In the genomic region with DNA sequence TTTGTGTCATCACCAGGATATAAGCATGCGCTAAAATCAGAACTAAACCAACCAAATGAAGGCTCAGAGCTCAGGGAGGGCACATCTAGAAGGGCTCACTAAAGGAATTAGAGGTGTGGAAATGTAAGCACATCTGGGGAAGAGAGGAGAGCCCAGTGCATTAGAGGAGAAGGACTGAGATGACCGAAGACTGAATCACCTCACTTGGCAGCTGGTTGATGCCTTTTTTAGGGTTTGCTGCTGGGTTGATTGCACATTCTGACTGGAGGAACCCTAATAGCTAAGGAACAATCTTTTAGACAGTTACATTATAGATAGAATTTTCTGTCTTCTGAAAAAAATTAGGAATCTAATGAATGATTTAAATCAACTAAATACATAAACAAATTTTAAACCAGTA, we compare ENCODE assay signal across 31 cellular contexts. TPM values are rescaled to one million over a fixed set of nuclear protein-coding genes. Genes with fewer than 3 reads are reported as not detected.
"Had no signal": no experiment of that assay in that cellular context is flagged by ENCODE, and none has a peak within 500 bp of the region (broad histone marks: within the 10 kb centered on the region; RNA-seq: fewer than 3 reads in every experiment).

No MANE protein-coding gene starts in this region.

- H3K9me3 Mint-ChIP-seq: activated CD4-positive, alpha-beta T cell treated with anti-CD3 and anti-CD28 coated beads, Interleukin-2, amount 10 ng/mL, durations not matched to agents 7 days and 5 days; activated CD8-positive, alpha-beta T cell treated with anti-CD3 and anti-CD28 coated beads for 36 hours; activated naive CD4-positive, alpha-beta T cell treated with anti-CD3 and anti-CD28 coated beads, Interleukin-2, amount 50 U/mL, for 72 hours; natural killer cell treated with Interleukin-12 subunit alpha and Interleukin-12 subunit beta and Interleukin-15 and Interleukin-18, amount 100 ng/mL, for 72 hours had no signal

- H3K27me3 ChIP-seq: cardiac muscle cell, colonic mucosa, right atrium auricular region, spleen, tibial nerve had no signal

- H3K27ac Mint-ChIP-seq: activated CD4-positive, alpha-beta T cell treated with anti-CD3 and anti-CD28 coated beads, Interleukin-2, amount 10 ng/mL, durations not matched to agents 7 days and 5 days; activated CD8-positive, alpha-beta T cell treated with anti-CD3 and anti-CD28 coated beads for 36 hours; activated naive CD4-positive, alpha-beta T cell treated with anti-CD3 and anti-CD28 coated beads, Interleukin-2, amount 50 U/mL, for 72 hours; natural killer cell treated with Interleukin-12 subunit alpha and Interleukin-12 subunit beta and Interleukin-15 and Interleukin-18, amount 100 ng/mL, for 72 hours had no signal

- H3K27ac ChIP-seq: cardiac muscle cell, colonic mucosa, lower lobe of right lung, right atrium auricular region, spleen, tibial nerve, VCaP had no signal

- H3K36me3 Mint-ChIP-seq: activated naive CD4-positive, alpha-beta T cell treated with anti-CD3 and anti-CD28 coated beads, Interleukin-2, amount 50 U/mL, for 72 hours; natural killer cell treated with Interleukin-12 subunit alpha and Interleukin-12 subunit beta and Interleukin-15 and Interleukin-18, amount 100 ng/mL, for 72 hours had no signal

- H3K9me3 ChIP-seq: colonic mucosa, lower lobe of right lung, right atrium auricular region, spleen, tibial nerve had no signal

- H3K36me3 ChIP-seq: cardiac muscle cell, colonic mucosa, lower lobe of right lung, right atrium auricular region, spleen, tibial nerve had no signal

- DNase-seq: activated CD4-positive, alpha-beta T cell treated with anti-CD3 and anti-CD28 coated beads, Interleukin-2, amount 10 ng/mL, durations not matched to agents 7 days and 5 days; activated CD4-positive, CD25-positive, alpha-beta regulatory T cell treated with anti-CD3 and anti-CD28 coated beads, Interleukin-2, amount 50 U/mL, for 72 hours; activated CD8-positive, alpha-beta T cell treated with anti-CD3 and anti-CD28 coated beads for 36 hours; activated naive CD4-positive, alpha-beta T cell; activated T-cell treated with anti-CD3 and anti-CD28 coated beads, Interleukin-2, amount 50 U/mL, for 48 hours; cerebellar nuclear complex; colonic mucosa; effector CD8-positive, alpha-beta T cell; head of caudate nucleus; hippocampal formation; kidney glomerular epithelial cell; lower lobe of right lung; mesendoderm; spleen; stimulated activated naive CD4-positive, alpha-beta T cell had no signal

- H3K4me3 ChIP-seq: cardiac muscle cell, colonic mucosa, lower lobe of right lung, right atrium auricular region, spleen, tibial nerve had no signal

- H3K4me3 Mint-ChIP-seq: activated CD4-positive, alpha-beta T cell treated with anti-CD3 and anti-CD28 coated beads, Interleukin-2, amount 10 ng/mL, durations not matched to agents 7 days and 5 days; activated CD8-positive, alpha-beta T cell treated with anti-CD3 and anti-CD28 coated beads for 36 hours; natural killer cell treated with Interleukin-12 subunit alpha and Interleukin-12 subunit beta and Interleukin-15 and Interleukin-18, amount 100 ng/mL, for 72 hours had no signal

- H3K4me1 ChIP-seq: colonic mucosa, lower lobe of right lung, right atrium auricular region, spleen, tibial nerve had no signal

- H3K4me1 Mint-ChIP-seq: activated CD4-positive, alpha-beta T cell treated with anti-CD3 and anti-CD28 coated beads, Interleukin-2, amount 10 ng/mL, durations not matched to agents 7 days and 5 days had no signal

RNA-seq across cellular contexts. Expression of gene IFNA21, which starts 8.2 kb away (rescaled TPM):
- total RNA-seq: activated CD4-positive, alpha-beta T cell treated with anti-CD3 and anti-CD28 coated beads, Interleukin-2, amount 10 ng/mL, durations not matched to agents 7 days and 5 days; activated CD8-positive, alpha-beta T cell treated with anti-CD3 and anti-CD28 coated beads for 36 hours; activated naive CD4-positive, alpha-beta T cell treated with anti-CD3 and anti-CD28 coated beads, Interleukin-2, amount 50 U/mL, for 72 hours; cardiac muscle cell; colonic mucosa; dermis microvascular lymphatic vessel endothelial cell; epithelial cell of proximal tubule; fibroblast of villous mesenchyme; left lobe of liver; lower lobe of right lung; mononuclear cell; natural killer cell treated with Interleukin-12 subunit alpha and Interleukin-12 subunit beta and Interleukin-15 and Interleukin-18, amount 100 ng/mL, for 72 hours; omental fat pad; pulmonary artery endothelial cell; right atrium auricular region; spleen; T-helper 1 cell treated with Interleukin-12 subunit alpha and Interleukin-12 subunit beta and Interleukin-4 antibody, amounts not matched to agents 30 ng/mL and 1 ng/mL, for 36 hours; temporal lobe; tibial nerve; urinary bladder had no signal
- polyA plus RNA-seq: cardiac muscle cell, spleen, urinary bladder had no signal

RNA-seq across cellular contexts. Expression of gene IFNA4, which starts 12.7 kb away (rescaled TPM):
- total RNA-seq: activated CD4-positive, alpha-beta T cell treated with anti-CD3 and anti-CD28 coated beads, Interleukin-2, amount 10 ng/mL, durations not matched to agents 7 days and 5 days; activated CD8-positive, alpha-beta T cell treated with anti-CD3 and anti-CD28 coated beads for 36 hours; activated naive CD4-positive, alpha-beta T cell treated with anti-CD3 and anti-CD28 coated beads, Interleukin-2, amount 50 U/mL, for 72 hours; cardiac muscle cell; colonic mucosa; dermis microvascular lymphatic vessel endothelial cell; epithelial cell of proximal tubule; fibroblast of villous mesenchyme; left lobe of liver; lower lobe of right lung; mononuclear cell; natural killer cell treated with Interleukin-12 subunit alpha and Interleukin-12 subunit beta and Interleukin-15 and Interleukin-18, amount 100 ng/mL, for 72 hours; omental fat pad; pulmonary artery endothelial cell; right atrium auricular region; spleen; T-helper 1 cell treated with Interleukin-12 subunit alpha and Interleukin-12 subunit beta and Interleukin-4 antibody, amounts not matched to agents 30 ng/mL and 1 ng/mL, for 36 hours; temporal lobe; tibial nerve; urinary bladder had no signal
- polyA plus RNA-seq: cardiac muscle cell, spleen, urinary bladder had no signal

RNA-seq across cellular contexts. Expression of gene IFNA7, which starts 27.3 kb away (rescaled TPM):
- total RNA-seq: activated CD4-positive, alpha-beta T cell treated with anti-CD3 and anti-CD28 coated beads, Interleukin-2, amount 10 ng/mL, durations not matched to agents 7 days and 5 days; activated CD8-positive, alpha-beta T cell treated with anti-CD3 and anti-CD28 coated beads for 36 hours; activated naive CD4-positive, alpha-beta T cell treated with anti-CD3 and anti-CD28 coated beads, Interleukin-2, amount 50 U/mL, for 72 hours; cardiac muscle cell; colonic mucosa; dermis microvascular lymphatic vessel endothelial cell; epithelial cell of proximal tubule; fibroblast of villous mesenchyme; left lobe of liver; lower lobe of right lung; mononuclear cell; natural killer cell treated with Interleukin-12 subunit alpha and Interleukin-12 subunit beta and Interleukin-15 and Interleukin-18, amount 100 ng/mL, for 72 hours; omental fat pad; pulmonary artery endothelial cell; right atrium auricular region; spleen; T-helper 1 cell treated with Interleukin-12 subunit alpha and Interleukin-12 subunit beta and Interleukin-4 antibody, amounts not matched to agents 30 ng/mL and 1 ng/mL, for 36 hours; temporal lobe; tibial nerve; urinary bladder had no signal
- polyA plus RNA-seq: cardiac muscle cell, spleen, urinary bladder had no signal

RNA-seq across cellular contexts. Expression of gene IFNA10, which starts 32.3 kb away (rescaled TPM):
- total RNA-seq: activated CD4-positive, alpha-beta T cell treated with anti-CD3 and anti-CD28 coated beads, Interleukin-2, amount 10 ng/mL, durations not matched to agents 7 days and 5 days; activated CD8-positive, alpha-beta T cell treated with anti-CD3 and anti-CD28 coated beads for 36 hours; activated naive CD4-positive, alpha-beta T cell treated with anti-CD3 and anti-CD28 coated beads, Interleukin-2, amount 50 U/mL, for 72 hours; cardiac muscle cell; colonic mucosa; dermis microvascular lymphatic vessel endothelial cell; epithelial cell of proximal tubule; fibroblast of villous mesenchyme; left lobe of liver; lower lobe of right lung; mononuclear cell; natural killer cell treated with Interleukin-12 subunit alpha and Interleukin-12 subunit beta and Interleukin-15 and Interleukin-18, amount 100 ng/mL, for 72 hours; omental fat pad; pulmonary artery endothelial cell; right atrium auricular region; spleen; T-helper 1 cell treated with Interleukin-12 subunit alpha and Interleukin-12 subunit beta and Interleukin-4 antibody, amounts not matched to agents 30 ng/mL and 1 ng/mL, for 36 hours; temporal lobe; tibial nerve; urinary bladder had no signal
- polyA plus RNA-seq: cardiac muscle cell, spleen, urinary bladder had no signal

RNA-seq across cellular contexts. Expression of gene IFNW1, which starts 33.0 kb away (rescaled TPM):
- total RNA-seq: activated CD4-positive, alpha-beta T cell treated with anti-CD3 and anti-CD28 coated beads, Interleukin-2, amount 10 ng/mL, durations not matched to agents 7 days and 5 days; activated CD8-positive, alpha-beta T cell treated with anti-CD3 and anti-CD28 coated beads for 36 hours; activated naive CD4-positive, alpha-beta T cell treated with anti-CD3 and anti-CD28 coated beads, Interleukin-2, amount 50 U/mL, for 72 hours; cardiac muscle cell; colonic mucosa; dermis microvascular lymphatic vessel endothelial cell; epithelial cell of proximal tubule; fibroblast of villous mesenchyme; left lobe of liver; lower lobe of right lung; natural killer cell treated with Interleukin-12 subunit alpha and Interleukin-12 subunit beta and Interleukin-15 and Interleukin-18, amount 100 ng/mL, for 72 hours; omental fat pad; pulmonary artery endothelial cell; right atrium auricular region; spleen; T-helper 1 cell treated with Interleukin-12 subunit alpha and Interleukin-12 subunit beta and Interleukin-4 antibody, amounts not matched to agents 30 ng/mL and 1 ng/mL, for 36 hours; temporal lobe; tibial nerve; urinary bladder had no signal
- polyA plus RNA-seq: cardiac muscle cell, spleen, urinary bladder had no signal
